2 cellular contexts compared by ENCODE assay signal in genomic region chr3:137347132-137347531, GRCh38.
TF ChIP-seq lines count a peak whose summit lies in the region.

No MANE protein-coding gene starts in this region.

TF ChIP-seq in GM23338, 12 proteins besides CTCF, POLR2A, EP300 and RAD21 (continued from another document):
- TF ChIP-seq ZNF462 (CRISPR knock-in tag; IDR thresholded peaks at IDR 0.05) (no peak), CREB1 (CRISPR knock-in tag; IDR thresholded peaks at IDR 0.05; ENCODE audit: low read depth) (no peak), ZNF114 (CRISPR knock-in tag; IDR thresholded peaks at IDR 0.05) (no peak), POLR2AphosphoS5 (IDR thresholded peaks at IDR 0.05; ENCODE audit: low read depth) (no peak), STAT1 (IDR thresholded peaks at IDR 0.05; ENCODE audit: unreplicated experiment) (no peak), ZNF331 (CRISPR knock-in tag; IDR thresholded peaks at IDR 0.05; ENCODE audit: low read depth) (no peak), EZH2phosphoT487 (IDR thresholded peaks at IDR 0.05; ENCODE audit: unreplicated experiment) (no peak), EZH2 (IDR thresholded peaks at IDR 0.05; ENCODE audit: low read depth, unreplicated experiment) (no peak), REST (IDR thresholded peaks at IDR 0.05; ENCODE audit: unreplicated experiment) (no peak)

TF ChIP-seq in WTC11, 78 proteins besides CTCF, POLR2A, EP300 and RAD21 (continued from another document):
- TF ChIP-seq CDX4 (CRISPR knock-in tag; IDR thresholded peaks at IDR 0.05; ENCODE audit: borderline replicate concordance) (no peak), ZNF281 (CRISPR knock-in tag; IDR thresholded peaks at IDR 0.05) (no peak), GTF2I (CRISPR knock-in tag; conservative IDR thresholded peaks at IDR 0.05) (no peak), ELF4 (CRISPR knock-in tag; IDR thresholded peaks at IDR 0.05; ENCODE audit: low read depth) (no peak), FOXJ3 (CRISPR knock-in tag; IDR thresholded peaks at IDR 0.05; ENCODE audit: borderline replicate concordance) (no peak), AR (CRISPR knock-in tag; IDR thresholded peaks at IDR 0.05) (no peak), GRHL2 (CRISPR knock-in tag; IDR thresholded peaks at IDR 0.05; ENCODE audit: insufficient replicate concordance, severe bottlenecking) (no peak), CBFB (CRISPR knock-in tag; IDR thresholded peaks at IDR 0.05; ENCODE audit: low read depth) (no peak), ZNF138 (CRISPR knock-in tag; conservative IDR thresholded peaks at IDR 0.05) (no peak), TEAD1 (CRISPR knock-in tag; IDR thresholded peaks at IDR 0.05) (no peak), NFYB (CRISPR knock-in tag; conservative IDR thresholded peaks at IDR 0.05; ENCODE audit: low read depth) (no peak), ZNF671 (CRISPR knock-in tag; IDR thresholded peaks at IDR 0.05) (no peak), NR1H2 (CRISPR knock-in tag; IDR thresholded peaks at IDR 0.05) (no peak), ATF2 (CRISPR knock-in tag; IDR thresholded peaks at IDR 0.05; ENCODE audit: borderline replicate concordance, low read depth) (no peak)
